ENCODE assay signal across 7 cellular contexts in the genomic region with DNA sequence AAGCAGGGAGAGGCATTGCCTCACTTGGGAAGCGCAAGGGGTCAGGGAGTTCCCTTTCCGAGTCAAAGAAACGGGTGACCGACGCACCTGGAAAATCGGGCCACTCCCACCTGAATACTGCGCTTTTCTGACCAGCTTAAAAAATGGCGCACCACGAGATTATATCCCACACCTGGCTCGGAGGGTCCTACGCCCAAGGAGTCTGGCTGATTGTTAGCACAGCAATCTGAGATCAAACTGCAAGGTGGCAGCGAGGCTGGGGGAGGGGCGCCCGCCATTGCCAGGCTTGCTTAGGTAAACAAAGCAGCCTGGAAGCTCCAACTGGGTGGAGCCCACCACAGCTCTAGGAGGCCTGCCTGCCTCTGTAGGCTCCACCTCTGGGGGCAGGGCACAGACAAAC.
A peak's percentile ranks its signal among the peaks of the same experiment; 100 is the strongest.
DNase-seq lines count a peak whose midpoint lies in the region; ATAC-seq and TF ChIP-seq lines count a peak whose summit lies in the region.
"Not testable (repeated sequence)": the region's sequence is repeated elsewhere in the genome, so short reads cannot be mapped to it uniquely, and the experiment has no call there.

No MANE protein-coding gene starts in this region.

- not testable (repeated sequence) for H3K9me3 ChIP-seq in Caco-2; PC-3 (ENCODE audit: low read length)

- POLR2A ChIA-PET in Caco-2 (lab: Charles Lee); WTC11 (lab: Charles Lee): not testable (repeated sequence)
- POLR2A ChIA-PET in PC-3 (lab: Charles Lee; ENCODE audit: unreplicated experiment) = interaction anchor here (0.7 kb wide), 1 partner anchor 160 kb away, joined by 4 read pairs; no protein-coding TSS in a partner anchor

- not testable (repeated sequence) for H3K36me3 Mint-ChIP-seq in Caco-2 (ENCODE audit: insufficient read depth, unreplicated experiment); WTC11

- H3K4me3 Mint-ChIP-seq in Caco-2 (ENCODE audit: unreplicated experiment) (peak overlapping the region; percentile 25), WTC11 (peak overlapping the region; percentile 67)

- not testable (repeated sequence) for H3K9me2 ChIP-seq in PC-3 (replicated peaks; ENCODE audit: low read length)

- H2AFZ ChIP-seq in PC-3 (ENCODE audit: low read length) = peak overlapping the region; percentile 63; the same call in 1 of the 2 replicates

- peaks cover 44% of the 10 kb centered on the region for H3K79me2 ChIP-seq in PC-3 (ENCODE audit: low read length)

- not testable (repeated sequence) for H3F3A ChIP-seq in PC-3 (ENCODE audit: low read length, unreplicated experiment)

- not testable (repeated sequence) for TF ChIP-seq CTCF in Caco-2 (IDR thresholded peaks at IDR 0.05; ENCODE audit: insufficient read depth in 1 of 2, low read depth in 1 of 2, low read length in 1 of 2, severe bottlenecking in 1 of 2, unreplicated experiment in 1 of 2); PC-3 (conservative IDR thresholded peaks at IDR 0.05; ENCODE audit: low read depth, low read length); WTC11 (IDR thresholded peaks at IDR 0.05)

- CTCF ChIA-PET in Caco-2 (lab: Charles Lee); PC-3 (lab: Charles Lee); WTC11 (lab: Charles Lee): not testable (repeated sequence)

- H3K4me1 Mint-ChIP-seq in Caco-2 (ENCODE audit: low read depth, unreplicated experiment) = not testable (repeated sequence)
- peaks cover 22% of the 10 kb centered on the region for H3K4me1 Mint-ChIP-seq in WTC11

- not testable (repeated sequence) for H3K4me1 ChIP-seq in Caco-2
- H3K4me1 ChIP-seq in PC-3 (ENCODE audit: insufficient read depth, low read length) = peaks cover 23% of the 10 kb centered on the region

- not testable (repeated sequence) for H3K27me3 Mint-ChIP-seq in Caco-2 (ENCODE audit: insufficient read depth, unreplicated experiment); WTC11 (ENCODE audit: low read depth)

- peak overlapping the region; percentile 98 for H3K4me2 ChIP-seq in PC-3 (ENCODE audit: low read length)

- not testable (repeated sequence) for DNase-seq in Caco-2, H7
- peak; percentile 52 for DNase-seq in NCI-H1105 treated with DMSO at 0.1 percent for 48 hours (lab: John Stamatoyannopoulos, UW)
- DNase-seq in NCI-H510A (lab: John Stamatoyannopoulos, UW) = peak; percentile 0
- peak; percentile 35 for DNase-seq in PC-3
- peak; percentile 52 for DNase-seq in WTC11 (ENCODE audit: low spot score)
- DNase-seq in islet precursor cell = peak; percentile 55

- not testable (repeated sequence) for H3K27me3 ChIP-seq in Caco-2 (replicated peaks; ENCODE audit: control insufficient read depth, insufficient read depth, low read length); H7 (ENCODE audit: control insufficient read depth, insufficient read depth, low read length); PC-3 (ENCODE audit: low read length)

- not testable (repeated sequence) for H3K27ac Mint-ChIP-seq in Caco-2 (ENCODE audit: unreplicated experiment)
- peak overlapping the region; percentile 79 for H3K27ac Mint-ChIP-seq in WTC11

- intact Hi-C loops in Caco-2 (cut with micrococcal nuclease; ENCODE audit: unreplicated experiment); PC-3 (cut with micrococcal nuclease): not testable (repeated sequence)

- H4K20me1 ChIP-seq in PC-3 (ENCODE audit: low read length) = not testable (repeated sequence)

- not testable (repeated sequence) for BruUV-seq in Caco-2 (replicated peaks; lab: Mats Ljungman, UMichigan)
- TSS peak; percentile 64 for BruUV-seq in PC-3 (replicated peaks; lab: Mats Ljungman, UMichigan)

- H3K27ac ChIP-seq in PC-3 (ENCODE audit: low read length) = peak overlapping the region; percentile 47

- H3K9ac ChIP-seq in PC-3 (ENCODE audit: low read length) = peak overlapping the region; percentile 74

- ATAC-seq in PC-3, WTC11: not testable (repeated sequence)

- H3K4me3 ChIP-seq in Caco-2 (ENCODE audit: low read depth, low read length) = not testable (repeated sequence)
- H3K4me3 ChIP-seq in H7 (ENCODE audit: insufficient read depth, low read depth, low read length) (peak overlapping the region; percentile 19; the same call in 1 of the 2 replicates), PC-3 (ENCODE audit: low read length) (peak overlapping the region; percentile 84)

- H3K9me3 Mint-ChIP-seq in Caco-2 (ENCODE audit: unreplicated experiment) (peaks cover 12% of the 10 kb centered on the region), WTC11 (peaks cover 21% of the 10 kb centered on the region)

- not testable (repeated sequence) for H3K36me3 ChIP-seq in Caco-2 (ENCODE audit: control insufficient read depth, insufficient read depth, low read length); H7 (replicated peaks; ENCODE audit: control insufficient read depth, insufficient read depth, low read length); PC-3 (ENCODE audit: low read depth, low read length)

TF ChIP-seq in WTC11, 78 proteins besides CTCF, POLR2A, EP300 and RAD21:
- TF ChIP-seq, protein P1, sequence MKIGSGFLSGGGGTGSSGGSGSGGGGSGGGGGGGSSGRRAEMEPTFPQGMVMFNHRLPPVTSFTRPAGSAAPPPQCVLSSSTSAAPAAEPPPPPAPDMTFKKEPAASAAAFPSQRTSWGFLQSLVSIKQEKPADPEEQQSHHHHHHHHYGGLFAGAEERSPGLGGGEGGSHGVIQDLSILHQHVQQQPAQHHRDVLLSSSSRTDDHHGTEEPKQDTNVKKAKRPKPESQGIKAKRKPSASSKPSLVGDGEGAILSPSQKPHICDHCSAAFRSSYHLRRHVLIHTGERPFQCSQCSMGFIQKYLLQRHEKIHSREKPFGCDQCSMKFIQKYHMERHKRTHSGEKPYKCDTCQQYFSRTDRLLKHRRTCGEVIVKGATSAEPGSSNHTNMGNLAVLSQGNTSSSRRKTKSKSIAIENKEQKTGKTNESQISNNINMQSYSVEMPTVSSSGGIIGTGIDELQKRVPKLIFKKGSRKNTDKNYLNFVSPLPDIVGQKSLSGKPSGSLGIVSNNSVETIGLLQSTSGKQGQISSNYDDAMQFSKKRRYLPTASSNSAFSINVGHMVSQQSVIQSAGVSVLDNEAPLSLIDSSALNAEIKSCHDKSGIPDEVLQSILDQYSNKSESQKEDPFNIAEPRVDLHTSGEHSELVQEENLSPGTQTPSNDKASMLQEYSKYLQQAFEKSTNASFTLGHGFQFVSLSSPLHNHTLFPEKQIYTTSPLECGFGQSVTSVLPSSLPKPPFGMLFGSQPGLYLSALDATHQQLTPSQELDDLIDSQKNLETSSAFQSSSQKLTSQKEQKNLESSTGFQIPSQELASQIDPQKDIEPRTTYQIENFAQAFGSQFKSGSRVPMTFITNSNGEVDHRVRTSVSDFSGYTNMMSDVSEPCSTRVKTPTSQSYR (CRISPR knock-in tag; IDR thresholded peaks at IDR 0.05) = 0 out of 2 replicates have a peak, but pooled peaks have one; percentile 18
